8 cellular contexts compared by ENCODE assay signal in genomic region chr3:122514123-122515019, GRCh38. TPM values are rescaled to one million over a fixed set of nuclear protein-coding genes. Genes with fewer than 3 reads are reported as not detected.
DNase-seq lines count a peak whose midpoint lies in the region; ATAC-seq and TF ChIP-seq lines count a peak whose summit lies in the region.

TSS of gene KPNA1 (minus strand) at chr3:122514939. CDS start at chr3:122496565, 18,374 bp downstream.

- no peak for TF ChIP-seq CTCF in epithelial cell of esophagus (IDR thresholded peaks at IDR 0.05; ENCODE audit: insufficient read depth, low read depth, low read length, missing control alignments)
- TF ChIP-seq CTCF in mucosa of descending colon (IDR thresholded peaks at IDR 0.05) = no peak

- H3K4me1 ChIP-seq in mucosa of descending colon (ENCODE audit: low read depth) = peaks cover 5% of the 10 kb centered on the region

- intact Hi-C loops in mucosa of descending colon (cut with DNase I, micrococcal nuclease) = no loop called here

- ATAC-seq in GM21526 (IDR thresholded peaks at IDR 0.05; ENCODE audit: low FRiP score, unreplicated experiment) = peak; percentile 88
- ATAC-seq in mucosa of descending colon = peak; percentile 98

- H3K9me3 ChIP-seq in mucosa of descending colon = no peaks in the 10 kb centered on the region

- peak; percentile 63 for DNase-seq in DMS 273 treated with DMSO at 0.1 percent for 48 hours (lab: John Stamatoyannopoulos, UW)
- DNase-seq in HuH-7 (ENCODE audit: low spot score) = peak; percentile 95
- peak; percentile 23 for DNase-seq in OCI-M2 (lab: John Stamatoyannopoulos, UW; ENCODE audit: unreplicated experiment)
- peak; percentile 77 for DNase-seq in activated T-cell treated with anti-CD3 and anti-CD28 coated beads for 4 hours
- DNase-seq in epithelial cell of esophagus (ENCODE audit: low read depth) = peak; percentile 93
- DNase-seq in mucosa of descending colon = peak; percentile 83 to 91 (median 90)
- peak; percentile 55 to 68 for DNase-seq in stimulated activated CD8-positive, alpha-beta memory T cell treated with anti-CD3 and anti-CD28 coated beads, Interleukin-4, amount 100 ng/mL, for 1 hour (ENCODE audit: low read depth in 2 of 2, low spot score in 1 of 2)

- H3K4me3 ChIP-seq in epithelial cell of esophagus (ENCODE audit: low read length) = peak within 1 kb of the TSS; percentile 65
- H3K4me3 ChIP-seq in mucosa of descending colon = peak within 1 kb of the TSS; percentile 89

- H3K36me3 ChIP-seq in mucosa of descending colon (ENCODE audit: low read depth) = no peaks in the 10 kb centered on the region

RNA-seq across cellular contexts. Expression of gene KPNA1, which starts in this region (rescaled TPM):
- total RNA-seq in mucosa of descending colon = 10 to 100 TPM; 43.3 to 80.2 (median 48.8) TPM

Comparison
In these comparisons a context has a peak if more than half of its experiments do, and no peak if none do; other contexts are left out.
1. Peak in every context shown above with its lines: DNase-seq, ATAC-seq and H3K4me3 ChIP-seq.
2. DNase-seq: peak in every context shown above with its lines; median percentile 95 in HuH-7; 93 in epithelial cell of esophagus; 90 in mucosa of descending colon; 77 in activated T-cell treated with anti-CD3 and anti-CD28 coated beads for 4 hours; 63 in DMS 273 treated with DMSO at 0.1 percent for 48 hours; 62 in stimulated activated CD8-positive, alpha-beta memory T cell treated with anti-CD3 and anti-CD28 coated beads, Interleukin-4, amount 100 ng/mL, for 1 hour; 23 in OCI-M2.